Comparison of ENCODE assay signal across 20 cellular contexts in the genomic region with DNA sequence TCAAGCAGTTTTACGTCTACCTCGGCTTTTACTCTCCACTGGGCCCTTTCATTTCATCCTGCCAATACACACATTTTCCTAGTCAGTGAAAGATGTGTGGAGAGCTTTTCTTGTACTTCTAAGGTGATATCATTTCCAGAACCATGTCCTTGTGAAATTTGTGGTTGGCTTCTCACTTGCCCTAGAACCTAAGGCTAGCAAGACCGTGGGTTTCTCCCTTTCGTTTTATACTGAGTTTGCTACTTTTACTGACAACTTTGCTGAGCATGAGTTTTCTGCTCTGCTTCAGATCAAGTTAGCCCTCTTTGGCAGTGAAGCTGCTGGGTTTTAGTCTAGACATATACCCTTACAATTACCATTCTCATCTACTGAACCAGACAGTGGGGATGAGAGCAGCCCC.
DNase-seq lines count a peak whose midpoint lies in the region; ATAC-seq, FAIRE-seq and TF ChIP-seq lines count a peak whose summit lies in the region.
"Had no signal": no experiment of that assay in that cellular context is flagged by ENCODE, and none has a peak within 500 bp of the region (broad histone marks: within the 10 kb centered on the region; RNA-seq: fewer than 3 reads in every experiment).

No MANE protein-coding gene starts in this region.

- TF ChIP-seq CTCF in GM12865 (IDR thresholded peaks at IDR 0.05; ENCODE audit: insufficient read depth, low read depth, low read length, missing control alignments) (no peak), astrocyte (IDR thresholded peaks at IDR 0.05; ENCODE audit: insufficient read depth, low read depth, low read length) (no peak), smooth muscle cell (IDR thresholded peaks at IDR 0.05; ENCODE audit: borderline replicate concordance, insufficient read depth, poor library complexity, severe bottlenecking) (no peak)

- H3K4me2 ChIP-seq in astrocyte (ENCODE audit: low read length): no peak overlapping the region
- H3K4me2 ChIP-seq in smooth muscle cell: no peak overlapping the region
- H3K4me2 ChIP-seq: BLaER1, GM23338 had no signal

- H3K4me3 Mint-ChIP-seq in astrocyte (ENCODE audit: unreplicated experiment): no peak overlapping the region
- H3K4me3 Mint-ChIP-seq: CD14-positive monocyte; CD4-positive, alpha-beta memory T cell; GM23338; IgD-negative memory B cell had no signal

- H3K27ac Mint-ChIP-seq in astrocyte (ENCODE audit: unreplicated experiment): no peak overlapping the region
- H3K27ac Mint-ChIP-seq: CD14-positive monocyte; CD4-positive, alpha-beta memory T cell; GM23338; IgD-negative memory B cell had no signal

- WGBS in smooth muscle cell (ENCODE audit: low lambda C conversion rate): 62% methylated on average over 4 of the region's 4 CpGs

- H3K9me3 ChIP-seq in astrocyte (ENCODE audit: insufficient read depth, low read depth, low read length): no peaks in the 10 kb centered on the region
- no peaks in the 10 kb centered on the region for H3K9me3 ChIP-seq in smooth muscle cell (replicated peaks; ENCODE audit: low read depth)
- H3K9me3 ChIP-seq: BLaER1 had no signal

- H3K27me3 ChIP-seq in astrocyte (ENCODE audit: insufficient read depth, low read length): no peaks in the 10 kb centered on the region
- H3K27me3 ChIP-seq in smooth muscle cell (ENCODE audit: low read depth): no peaks in the 10 kb centered on the region

- no peaks in the 10 kb centered on the region for H3F3A ChIP-seq in smooth muscle cell (ENCODE audit: low read depth)

- DNase-seq in GM12865 (ENCODE audit: low read depth) (peak; percentile 0), M059J (ENCODE audit: low read depth) (peak; percentile 16), astrocyte (ENCODE audit: low read depth) (no peak), smooth muscle cell (lab: John Stamatoyannopoulos, UW; ENCODE audit: unreplicated experiment) (no peak), globus pallidus (ENCODE audit: low spot score) (no peak), NCI-H2029 treated with DMSO at 0.1 percent for 48 hours (lab: John Stamatoyannopoulos, UW) (no peak)
- DNase-seq: 8988T; CD4-positive, alpha-beta memory T cell; DMS79 treated with DMSO at 0.1 percent for 48 hours; GF-D8; HCEC 1CT had no signal

- H3K36me3 Mint-ChIP-seq in astrocyte (ENCODE audit: low read depth, unreplicated experiment): no peaks in the 10 kb centered on the region
- H3K36me3 Mint-ChIP-seq: CD14-positive monocyte; CD4-positive, alpha-beta memory T cell had no signal

- no peak overlapping the region for H3K9ac ChIP-seq in astrocyte (ENCODE audit: low read length)
- no peak overlapping the region for H3K9ac ChIP-seq in smooth muscle cell (ENCODE audit: low read depth)
- H3K9ac ChIP-seq: BLaER1 had no signal

- H3K79me2 ChIP-seq in astrocyte (ENCODE audit: insufficient read depth, low read length) (no peaks in the 10 kb centered on the region), smooth muscle cell (ENCODE audit: low read depth) (no peaks in the 10 kb centered on the region)

- no peaks in the 10 kb centered on the region for H3K4me1 Mint-ChIP-seq in astrocyte (ENCODE audit: low read depth, unreplicated experiment)
- H3K4me1 Mint-ChIP-seq: CD14-positive monocyte; CD4-positive, alpha-beta memory T cell; GM23338; IgD-negative memory B cell had no signal

- H3K4me1 ChIP-seq in astrocyte (ENCODE audit: insufficient read depth, low read length): no peaks in the 10 kb centered on the region
- H3K4me1 ChIP-seq in smooth muscle cell (ENCODE audit: low read depth): no peaks in the 10 kb centered on the region
- H3K4me1 ChIP-seq: BLaER1 had no signal

- H3K36me3 ChIP-seq in astrocyte (ENCODE audit: insufficient read depth, low read length): no peaks in the 10 kb centered on the region
- H3K36me3 ChIP-seq in smooth muscle cell (ENCODE audit: low read depth): no peaks in the 10 kb centered on the region
- H3K36me3 ChIP-seq: BLaER1 had no signal

- H3K27me3 Mint-ChIP-seq in astrocyte (ENCODE audit: low read depth, unreplicated experiment): no peaks in the 10 kb centered on the region
- H3K27me3 Mint-ChIP-seq: CD4-positive, alpha-beta memory T cell had no signal

- no peak overlapping the region for H3K4me3 ChIP-seq in GM12865 (ENCODE audit: low read depth, low read length)
- H3K4me3 ChIP-seq in astrocyte (ENCODE audit: insufficient read depth, low read depth, low read length): no peak overlapping the region
- H3K4me3 ChIP-seq in smooth muscle cell: no peak overlapping the region
- H3K4me3 ChIP-seq: BLaER1, GM12878, GM23338 had no signal

- H4K20me1 ChIP-seq in astrocyte (ENCODE audit: insufficient read depth, low read length) (no peaks in the 10 kb centered on the region), smooth muscle cell (ENCODE audit: low read depth) (no peaks in the 10 kb centered on the region)
- H4K20me1 ChIP-seq: BLaER1 had no signal

- H2AFZ ChIP-seq in astrocyte (ENCODE audit: low read depth, low read length) (no peak overlapping the region), smooth muscle cell (ENCODE audit: low read depth) (no peak overlapping the region)
- H2AFZ ChIP-seq: GM23338 had no signal

- H3K9me3 Mint-ChIP-seq in astrocyte (ENCODE audit: unreplicated experiment): no peaks in the 10 kb centered on the region
- H3K9me3 Mint-ChIP-seq: GM23338 had no signal

- peak; percentile 26 for FAIRE-seq in astrocyte (lab: Jason Lieb, UNC)
- FAIRE-seq: GM12878, GM19239, H54, HepG2 had no signal

- H3K27ac ChIP-seq in astrocyte (ENCODE audit: low read depth, low read length) (no peak overlapping the region), smooth muscle cell (ENCODE audit: low read depth) (peak overlapping the region; percentile 30)
- H3K27ac ChIP-seq: BLaER1 had no signal

- ATAC-seq in HG03342 (IDR thresholded peaks at IDR 0.05; ENCODE audit: unreplicated experiment): no peak
- ATAC-seq: GM12878, GM23338, HepG2 had no signal

Comparison
In these comparisons a context has a peak if more than half of its experiments do, and no peak if none do; other contexts are left out.
1. DNase-seq: peak in GM12865 (single experiment) and M059J (single experiment); none in astrocyte (single experiment), smooth muscle cell (single experiment), globus pallidus (single experiment) and NCI-H2029 treated with DMSO at 0.1 percent for 48 hours (single experiment).